Comparison of ENCODE assay signal across 11 cellular contexts in the genomic region with DNA sequence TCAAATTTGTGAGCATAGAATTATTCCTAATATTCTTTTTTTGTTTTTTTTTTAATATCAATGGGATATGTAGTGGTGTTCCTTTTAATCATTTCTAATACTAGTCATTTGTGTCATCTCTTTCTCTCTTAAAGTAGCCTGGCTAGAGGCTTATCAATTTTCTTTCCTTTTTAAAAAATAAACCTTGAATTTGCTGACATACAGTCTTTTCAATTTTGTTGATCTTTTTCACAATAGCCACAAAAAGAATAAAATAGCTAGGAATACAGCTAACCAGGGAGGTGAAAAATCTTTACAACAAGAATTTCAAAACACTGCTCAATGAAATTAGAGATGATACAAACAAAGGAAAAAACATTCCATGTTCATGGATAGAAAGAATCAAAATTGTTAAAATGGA.
"Had no signal": no experiment of that assay in that cellular context is flagged by ENCODE, and none has a peak within 500 bp of the region (broad histone marks: within the 10 kb centered on the region; RNA-seq: fewer than 3 reads in every experiment).

No MANE protein-coding gene starts in this region.

- H2AFZ ChIP-seq: GM23248, GM23338 had no signal

- H3K4me1 ChIP-seq: HAP-1 had no signal

- H3K9ac ChIP-seq: GM23248 had no signal

- H3K27ac ChIP-seq: GM23248 had no signal

- H3K36me3 ChIP-seq: HAP-1 had no signal

- H3K9me3 ChIP-seq: HAP-1 had no signal

- H3K4me3 ChIP-seq: GM23248, GM23338, HAP-1 had no signal

- ATAC-seq: GM23338, HCT116 had no signal

- H3K4me2 ChIP-seq: GM23338 had no signal

- FAIRE-seq: H1, H54 had no signal

- DNase-seq: GM23248, GOT3, H7, H9, HCEC 1CT, HFFc6 had no signal
